11 cellular contexts compared by ENCODE assay signal in the genomic region with DNA sequence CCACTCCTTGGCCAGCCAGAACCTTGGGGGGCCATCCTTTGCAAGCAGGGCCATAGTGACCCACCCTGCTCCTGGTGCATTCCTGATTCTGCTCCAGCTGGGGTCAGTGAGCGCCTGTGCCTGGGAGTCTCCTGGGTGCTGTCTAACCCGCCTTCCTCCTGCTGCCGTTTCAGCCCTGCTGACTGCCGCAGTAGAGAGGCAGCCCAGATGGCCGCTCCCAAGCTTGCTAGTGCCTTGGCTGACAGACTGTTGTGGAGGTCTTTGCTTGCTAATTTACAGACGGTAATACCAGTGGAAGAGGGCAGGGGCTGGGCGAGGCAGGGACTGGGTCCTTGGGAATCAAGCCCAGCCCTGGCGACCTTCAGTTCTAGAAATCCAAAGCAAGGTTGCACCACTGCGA.
DNase-seq lines count a peak whose midpoint lies in the region; ATAC-seq and TF ChIP-seq lines count a peak whose summit lies in the region.
"Had no signal": no experiment of that assay in that cellular context is flagged by ENCODE, and none has a peak within 500 bp of the region (broad histone marks: within the 10 kb centered on the region; RNA-seq: fewer than 3 reads in every experiment).

No MANE protein-coding gene starts in this region.

- DNase-seq in Ammon's horn (ENCODE audit: low spot score) (peak; percentile 38), G401 (ENCODE audit: low spot score) (peak; percentile 76), NCI-H524 (lab: John Stamatoyannopoulos, UW) (peak; percentile 93 to 96), glutamatergic neuron (peak; percentile 83)
- no peak for DNase-seq in activated CD4-positive, alpha-beta T cell treated with anti-CD3 and anti-CD28 coated beads, Interleukin-2, amount 50 U/mL, for 4 hours
- no peak for DNase-seq in activated CD8-positive, alpha-beta memory T cell treated with anti-CD3 and anti-CD28 coated beads, Interleukin-2, amount 10 ng/mL, durations not matched to agents 7 days and 5 days
- DNase-seq: HFFc6, NCI-H1092, NCI-H146, NCI-H226 had no signal

- no peak for ATAC-seq in HG02884 (IDR thresholded peaks at IDR 0.05; ENCODE audit: unreplicated experiment)
- ATAC-seq in activated CD8-positive, alpha-beta memory T cell treated with anti-CD3 and anti-CD28 coated beads, Interleukin-2, amount 10 ng/mL, durations not matched to agents 7 days and 5 days = no peak

- H3K27me3 Mint-ChIP-seq in glutamatergic neuron (ENCODE audit: unreplicated experiment) = peaks cover 23% of the 10 kb centered on the region
- no peaks in the 10 kb centered on the region for H3K27me3 Mint-ChIP-seq in activated CD8-positive, alpha-beta memory T cell treated with anti-CD3 and anti-CD28 coated beads, Interleukin-2, amount 10 ng/mL, durations not matched to agents 7 days and 5 days

- in situ Hi-C loops in G401 (cut with HindIII; ENCODE audit: low sequenced_read_pairs) = no loop called here

- H3K4me3 Mint-ChIP-seq in glutamatergic neuron (ENCODE audit: unreplicated experiment) = no peak overlapping the region
- no peak overlapping the region for H3K4me3 Mint-ChIP-seq in activated CD8-positive, alpha-beta memory T cell treated with anti-CD3 and anti-CD28 coated beads, Interleukin-2, amount 10 ng/mL, durations not matched to agents 7 days and 5 days
- H3K4me3 Mint-ChIP-seq: HFFc6 had no signal

- no peaks in the 10 kb centered on the region for H3K36me3 Mint-ChIP-seq in glutamatergic neuron (ENCODE audit: unreplicated experiment)
- H3K36me3 Mint-ChIP-seq in activated CD8-positive, alpha-beta memory T cell treated with anti-CD3 and anti-CD28 coated beads, Interleukin-2, amount 10 ng/mL, durations not matched to agents 7 days and 5 days = peaks cover 38% of the 10 kb centered on the region

- H3K4me1 Mint-ChIP-seq in glutamatergic neuron (ENCODE audit: low read depth, unreplicated experiment) = peaks cover 60% of the 10 kb centered on the region
- peaks cover 77% of the 10 kb centered on the region for H3K4me1 Mint-ChIP-seq in activated CD8-positive, alpha-beta memory T cell treated with anti-CD3 and anti-CD28 coated beads, Interleukin-2, amount 10 ng/mL, durations not matched to agents 7 days and 5 days

- peak overlapping the region; percentile 90 for H3K27ac Mint-ChIP-seq in glutamatergic neuron (ENCODE audit: unreplicated experiment)
- no peak overlapping the region for H3K27ac Mint-ChIP-seq in activated CD8-positive, alpha-beta memory T cell treated with anti-CD3 and anti-CD28 coated beads, Interleukin-2, amount 10 ng/mL, durations not matched to agents 7 days and 5 days

- H3K9me3 Mint-ChIP-seq in glutamatergic neuron (ENCODE audit: unreplicated experiment) = peaks cover 18% of the 10 kb centered on the region
- H3K9me3 Mint-ChIP-seq in activated CD8-positive, alpha-beta memory T cell treated with anti-CD3 and anti-CD28 coated beads, Interleukin-2, amount 10 ng/mL, durations not matched to agents 7 days and 5 days (ENCODE audit: low read depth) = peaks cover 2% of the 10 kb centered on the region

- CTCF ChIA-PET in activated CD8-positive, alpha-beta memory T cell treated with anti-CD3 and anti-CD28 coated beads, Interleukin-2, amount 10 ng/mL, durations not matched to agents 7 days and 5 days (lab: Charles Lee) = no interaction called here

- TF ChIP-seq CTCF in glutamatergic neuron (IDR thresholded peaks at IDR 0.05; ENCODE audit: partially characterized antibody, unreplicated experiment) = no peak

Comparison
In these comparisons a context has a peak if more than half of its experiments do, and no peak if none do; other contexts are left out.
1. DNase-seq: peak in Ammon's horn (single experiment), G401 (single experiment), NCI-H524 (2 of 2) and glutamatergic neuron (single experiment); none in activated CD4-positive, alpha-beta T cell treated with anti-CD3 and anti-CD28 coated beads, Interleukin-2, amount 50 U/mL, for 4 hours (0 of 2) and activated CD8-positive, alpha-beta memory T cell treated with anti-CD3 and anti-CD28 coated beads, Interleukin-2, amount 10 ng/mL, durations not matched to agents 7 days and 5 days (single experiment).